ENCODE assay signal across 30 cellular contexts in the genomic region with DNA sequence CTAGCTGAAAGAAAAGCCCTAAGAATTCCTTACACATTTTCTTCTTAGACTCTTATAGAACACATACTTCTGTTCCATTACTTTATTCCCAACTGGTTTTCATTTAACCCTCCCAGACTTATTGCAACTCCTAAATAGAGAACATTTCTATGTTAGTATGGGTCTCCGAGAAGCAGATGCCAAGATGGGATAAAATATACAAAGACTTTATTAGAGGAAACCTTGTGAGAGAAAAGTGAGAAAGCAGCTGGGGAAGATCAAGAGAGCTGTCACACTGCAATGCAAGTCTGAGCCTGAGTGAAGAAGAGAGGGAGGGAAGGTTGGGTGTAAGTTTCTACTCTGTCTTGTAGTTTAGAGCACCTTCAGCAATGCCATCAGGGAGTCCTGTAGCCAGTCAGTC.
"Had no signal": no experiment of that assay in that cellular context is flagged by ENCODE, and none has a peak within 500 bp of the region (broad histone marks: within the 10 kb centered on the region; RNA-seq: fewer than 3 reads in every experiment).

No MANE protein-coding gene starts in this region.

- ATAC-seq: activated CD4-positive, alpha-beta T cell treated with anti-CD3 and anti-CD28 coated beads for 36 hours; activated CD8-positive, alpha-beta memory T cell treated with anti-CD3 and anti-CD28 coated beads, Interleukin-2, amount 10 ng/mL, durations not matched to agents 7 days and 5 days; activated CD8-positive, alpha-beta T cell treated with anti-CD3 and anti-CD28 coated beads, Interleukin-2, amount 10 ng/mL, durations not matched to agents 7 days and 5 days; activated naive CD8-positive, alpha-beta T cell treated with anti-CD3 and anti-CD28 coated beads, Interleukin-2, amount 50 U/mL, for 24 hours; esophagus mucosa; gastroesophageal sphincter; heart right ventricle; T-helper 17 cell had no signal

- DNase-seq: activated CD4-positive, alpha-beta memory T cell treated with anti-CD3 and anti-CD28 coated beads for 36 hours; activated CD4-positive, alpha-beta T cell treated with anti-CD3 and anti-CD28 coated beads for 36 hours; activated CD4-positive, alpha-beta T cell treated with anti-CD3 and anti-CD28 coated beads, Interleukin-2, amount 10 ng/mL, durations not matched to agents 24 days and 14 days; activated CD4-positive, CD25-positive, alpha-beta regulatory T cell; activated CD4-positive, CD25-positive, alpha-beta regulatory T cell treated with anti-CD3 and anti-CD28 coated beads, Interleukin-2, amount 50 U/mL, for 72 hours; activated CD8-positive, alpha-beta memory T cell treated with anti-CD3 and anti-CD28 coated beads, Interleukin-2, amount 10 ng/mL, durations not matched to agents 7 days and 5 days; activated CD8-positive, alpha-beta memory T cell treated with anti-CD3 and anti-CD28 coated beads, Interleukin-2, amount 50 U/mL, for 4 hours; activated CD8-positive, alpha-beta T cell treated with anti-CD3 and anti-CD28 coated beads, Interleukin-2, amount 10 ng/mL, durations not matched to agents 7 days and 5 days; activated effector memory CD4-positive, alpha-beta T cell treated with anti-CD3 and anti-CD28 coated beads, Interleukin-2, amount 50 U/mL, for 16 hours; activated naive CD4-positive, alpha-beta T cell treated with anti-CD3 and anti-CD28 coated beads for 36 hours; activated naive CD8-positive, alpha-beta T cell treated with anti-CD3 and anti-CD28 coated beads for 36 hours; activated naive CD8-positive, alpha-beta T cell treated with anti-CD3 and anti-CD28 coated beads, Interleukin-2, amount 50 U/mL, for 24 hours; activated T-cell treated with anti-CD3 and anti-CD28 coated beads, Interleukin-2, amount 50 U/mL, for 1 hour; activated T-cell treated with anti-CD3 and anti-CD28 coated beads, Interleukin-2, amount 50 U/mL, for 48 hours; central memory CD4-positive, alpha-beta T cell; cerebellar nuclear complex; colonic mucosa; effector CD8-positive, alpha-beta T cell; foreskin melanocyte; heart right ventricle; T-helper 1 cell; T-helper 17 cell; T1000 had no signal

- H3K27me3 ChIP-seq: ascending aorta, breast epithelium, cardiac muscle cell, colonic mucosa, gastroesophageal sphincter, heart right ventricle had no signal

- H3K4me1 ChIP-seq: ascending aorta, breast epithelium, colonic mucosa, gastroesophageal sphincter, heart right ventricle had no signal

- H3K4me3 ChIP-seq: ascending aorta, breast epithelium, cardiac muscle cell, colonic mucosa, gastroesophageal sphincter, heart right ventricle had no signal

- H3K27ac ChIP-seq: ascending aorta, breast epithelium, cardiac muscle cell, colonic mucosa, gastroesophageal sphincter, heart right ventricle had no signal

- H3K9me3 ChIP-seq: colonic mucosa had no signal

- H3K36me3 ChIP-seq: ascending aorta, breast epithelium, cardiac muscle cell, colonic mucosa, gastroesophageal sphincter, heart right ventricle had no signal

- FAIRE-seq: endometrium, endothelial cell of umbilical vein had no signal
